24 cellular contexts compared by ENCODE assay signal in genomic region chr5:158698036-158698667, GRCh38.
DNase-seq lines count a peak whose midpoint lies in the region; ATAC-seq and TF ChIP-seq lines count a peak whose summit lies in the region.
"Had no signal": no experiment of that assay in that cellular context is flagged by ENCODE, and none has a peak within 500 bp of the region (broad histone marks: within the 10 kb centered on the region; RNA-seq: fewer than 3 reads in every experiment).

No MANE protein-coding gene starts in this region.

- in situ Hi-C loops in GM13976 (cut with MboI; ENCODE audit: low sequenced_read_pairs, unreplicated experiment) = no loop called here

- CTCF ChIA-PET in WTC11 (lab: Charles Lee) = interaction anchor here (1.1 to 4.5 kb wide), 3 partner anchors 41 to 523 kb away, joined by 3 to 25 read pairs (median 12); no protein-coding TSS in a partner anchor

- H3F3A ChIP-seq in GM23338 (replicated peaks; ENCODE audit: low read depth) = no peaks in the 10 kb centered on the region

- peak overlapping the region; percentile 65 for H3K4me2 ChIP-seq in GM23338

- ATAC-seq in GM23338 (peak; percentile 25), WTC11 (peak; percentile 65)
- ATAC-seq: CD8-positive, alpha-beta T cell; esophagus mucosa; gastroesophageal sphincter; natural killer cell; stimulated activated naive B cell treated with anti-CD40 and anti-IgM and Interleukin-4, amounts not matched to agents 10 μg/mL and 1 μg/mL and 100 μg/mL, for 72 hours had no signal

- H3K9ac ChIP-seq in iPS-20b (ENCODE audit: low read depth, low read length) = peak overlapping the region; percentile 9; the same call in 1 of the 2 replicates
- no peak overlapping the region for H3K9ac ChIP-seq in skeletal muscle tissue (ENCODE audit: low read depth in 1 of 3, low read length in 3 of 3)

- peak overlapping the region; percentile 3; the same call in 1 of the 2 replicates for H3K27ac Mint-ChIP-seq in GM23338
- H3K27ac Mint-ChIP-seq in WTC11 = peak overlapping the region; percentile 75
- H3K27ac Mint-ChIP-seq: activated naive CD8-positive, alpha-beta T cell; activated T-helper 1 cell treated with anti-CD3 and anti-CD28 coated beads, Interleukin-12 subunit alpha, Interleukin-12 subunit beta, Interleukin-2, Interleukin-4 antibody, amounts not matched to agents 30 ng/mL and 10 ng/mL and 1 ng/mL, durations not matched to agents 14 hours and 24 hours and 36 hours; CD8-positive, alpha-beta T cell; natural killer cell; stimulated activated naive B cell treated with anti-CD40 and anti-IgM and Interleukin-4, amounts not matched to agents 10 μg/mL and 1 μg/mL and 100 μg/mL, for 72 hours had no signal

- H3K4me1 Mint-ChIP-seq in GM23338 = peaks cover 52% of the 10 kb centered on the region
- H3K4me1 Mint-ChIP-seq in WTC11 = peaks cover 66% of the 10 kb centered on the region

- H3K27ac ChIP-seq in GM23338 (ENCODE audit: low read depth) = no peak overlapping the region
- no peak overlapping the region for H3K27ac ChIP-seq in iPS-20b (ENCODE audit: low read length)
- H3K27ac ChIP-seq in skeletal muscle tissue (ENCODE audit: low read depth, low read length) = peak overlapping the region; percentile 8
- H3K27ac ChIP-seq: prostate gland had no signal

- no peaks in the 10 kb centered on the region for H4K20me1 ChIP-seq in GM23338 (replicated peaks; ENCODE audit: insufficient read depth)

- H3K4me3 Mint-ChIP-seq in GM23338 = peak overlapping the region; percentile 47
- H3K4me3 Mint-ChIP-seq in WTC11 = peak overlapping the region; percentile 46
- H3K4me3 Mint-ChIP-seq: activated naive CD8-positive, alpha-beta T cell; activated T-helper 1 cell treated with anti-CD3 and anti-CD28 coated beads, Interleukin-12 subunit alpha, Interleukin-12 subunit beta, Interleukin-2, Interleukin-4 antibody, amounts not matched to agents 30 ng/mL and 10 ng/mL and 1 ng/mL, durations not matched to agents 14 hours and 24 hours and 36 hours; CD8-positive, alpha-beta T cell; natural killer cell; stimulated activated naive B cell treated with anti-CD40 and anti-IgM and Interleukin-4, amounts not matched to agents 10 μg/mL and 1 μg/mL and 100 μg/mL, for 72 hours had no signal

- no peaks in the 10 kb centered on the region for H3K9me3 Mint-ChIP-seq in GM23338
- no peaks in the 10 kb centered on the region for H3K9me3 Mint-ChIP-seq in WTC11
- H3K9me3 Mint-ChIP-seq: activated T-helper 1 cell treated with anti-CD3 and anti-CD28 coated beads, Interleukin-12 subunit alpha, Interleukin-12 subunit beta, Interleukin-2, Interleukin-4 antibody, amounts not matched to agents 30 ng/mL and 10 ng/mL and 1 ng/mL, durations not matched to agents 14 hours and 24 hours and 36 hours; CD8-positive, alpha-beta T cell; natural killer cell; stimulated activated naive B cell treated with anti-CD40 and anti-IgM and Interleukin-4, amounts not matched to agents 10 μg/mL and 1 μg/mL and 100 μg/mL, for 72 hours had no signal

- H2AFZ ChIP-seq in GM23338 = no peak overlapping the region

- DNase-seq in GM23338 (ENCODE audit: low spot score) (peak; percentile 34), WTC11 (ENCODE audit: low spot score) (no peak), NCI-H2196 treated with DMSO at 0.1 percent for 48 hours (lab: John Stamatoyannopoulos, UW; ENCODE audit: unreplicated experiment) (no peak), activated T-cell treated with anti-CD3 and anti-CD28 coated beads for 4 hours (no peak), GDM1 (lab: John Stamatoyannopoulos, UW) (no peak), GM13976 (ENCODE audit: low spot score) (no peak)
- DNase-seq: activated CD4-positive, alpha-beta T cell treated with anti-CD3 and anti-CD28 coated beads for 48 hours; CD8-positive, alpha-beta T cell; effector memory CD4-positive, alpha-beta T cell; natural killer cell; NCI-H1048; NCI-H187 treated with DMSO at 0.1 percent for 48 hours; NCI-H226; NCI-H82; SHP77; small intestine; stimulated activated naive B cell treated with anti-CD40 and anti-IgM and Interleukin-4, amounts not matched to agents 10 μg/mL and 1 μg/mL and 100 μg/mL, for 72 hours had no signal

- H3K27me3 ChIP-seq in GM23338 (ENCODE audit: insufficient read depth) = no peaks in the 10 kb centered on the region
- H3K27me3 ChIP-seq in iPS-20b (ENCODE audit: insufficient read depth, low read length) = no peaks in the 10 kb centered on the region
- no peaks in the 10 kb centered on the region for H3K27me3 ChIP-seq in skeletal muscle tissue (ENCODE audit: control insufficient read depth in 3 of 3, insufficient read depth in 3 of 3, low read length in 3 of 3)

- no peaks in the 10 kb centered on the region for H3K79me2 ChIP-seq in GM23338 (replicated peaks; ENCODE audit: insufficient read depth)

- H3K27me3 Mint-ChIP-seq in GM23338 (ENCODE audit: insufficient read depth, low read depth, poor library complexity) = peaks cover 4% of the 10 kb centered on the region
- peaks cover 3% of the 10 kb centered on the region; the same call in 1 of the 2 replicates for H3K27me3 Mint-ChIP-seq in WTC11 (ENCODE audit: low read depth)
- H3K27me3 Mint-ChIP-seq: stimulated activated naive B cell treated with anti-CD40 and anti-IgM and Interleukin-4, amounts not matched to agents 10 μg/mL and 1 μg/mL and 100 μg/mL, for 72 hours had no signal

- H3K4me3 ChIP-seq in GM23338 (peak overlapping the region; percentile 43), iPS-20b (ENCODE audit: low read length) (peak overlapping the region; percentile 30; the same call in 1 of the 2 replicates), skeletal muscle tissue (ENCODE audit: low read length in 3 of 3) (no peak overlapping the region)
- H3K4me3 ChIP-seq: gastroesophageal sphincter, prostate gland had no signal

- H3K4me1 ChIP-seq in GM23338 (ENCODE audit: insufficient read depth) (peaks cover 62% of the 10 kb centered on the region), iPS-20b (ENCODE audit: insufficient read depth, low read length) (peaks cover 38% of the 10 kb centered on the region; the same call in 1 of the 2 replicates), skeletal muscle tissue (ENCODE audit: control insufficient read depth in 3 of 3, insufficient read depth in 3 of 3, low read length in 3 of 3) (peaks cover 4 to 8% (median 7%) of the 10 kb centered on the region in 3 donors)
- H3K4me1 ChIP-seq: prostate gland had no signal

- TF ChIP-seq CTCF in GM23338 (conservative IDR thresholded peaks at IDR 0.05; ENCODE audit: low read depth in 2 of 2) (no peak), WTC11 (IDR thresholded peaks at IDR 0.05) (no peak), GM13976 (IDR thresholded peaks at IDR 0.05; ENCODE audit: borderline replicate concordance, control extremely low read depth, extremely low read depth, insufficient read depth, missing control alignments) (no peak)

- peaks cover 5% of the 10 kb centered on the region; the same call in 1 of the 2 replicates for H3K9me2 ChIP-seq in GM23338 (ENCODE audit: insufficient read depth)

- POLR2A ChIA-PET in WTC11 (lab: Charles Lee) = no interaction called here

- no peaks in the 10 kb centered on the region for H3K9me3 ChIP-seq in iPS-20b (ENCODE audit: insufficient read depth, low read depth, low read length)
- H3K9me3 ChIP-seq in skeletal muscle tissue (ENCODE audit: control insufficient read depth in 3 of 3, low read length in 3 of 3) = no peaks in the 10 kb centered on the region
- H3K9me3 ChIP-seq: gastroesophageal sphincter, prostate gland had no signal

- H3K36me3 ChIP-seq in GM23338 (ENCODE audit: insufficient read depth) (no peaks in the 10 kb centered on the region), iPS-20b (ENCODE audit: insufficient read depth, low read depth, low read length) (no peaks in the 10 kb centered on the region), skeletal muscle tissue (ENCODE audit: control insufficient read depth in 3 of 3, insufficient read depth in 3 of 3, low read length in 3 of 3) (peaks cover 0 to 4% (median 0%) of the 10 kb centered on the region in 3 donors)
- H3K36me3 ChIP-seq: gastroesophageal sphincter, prostate gland had no signal

- no peaks in the 10 kb centered on the region for H3K36me3 Mint-ChIP-seq in GM23338 (ENCODE audit: low read depth)
- no peaks in the 10 kb centered on the region for H3K36me3 Mint-ChIP-seq in WTC11
- H3K36me3 Mint-ChIP-seq: activated naive CD8-positive, alpha-beta T cell; CD8-positive, alpha-beta T cell; natural killer cell had no signal

TF ChIP-seq in GM23338, 12 proteins besides CTCF, POLR2A, EP300 and RAD21 (continues in another document):
- TF ChIP-seq STAT1 (IDR thresholded peaks at IDR 0.05; ENCODE audit: unreplicated experiment) = no peak
- no peak for TF ChIP-seq EZH2 (IDR thresholded peaks at IDR 0.05; ENCODE audit: low read depth, unreplicated experiment)

TF ChIP-seq in WTC11, 78 proteins besides CTCF, POLR2A, EP300 and RAD21 (continues in another document):
- no peak for TF ChIP-seq TEAD4 (CRISPR knock-in tag; IDR thresholded peaks at IDR 0.05)
- no peak for TF ChIP-seq AR (CRISPR knock-in tag; IDR thresholded peaks at IDR 0.05)

Comparison
In these comparisons a context has a peak if more than half of its experiments do, and no peak if none do; other contexts are left out.
1. H3K4me3 ChIP-seq: peak in GM23338 (single experiment) and iPS-20b (single experiment); none in skeletal muscle tissue (0 of 3).